In the genomic region with DNA sequence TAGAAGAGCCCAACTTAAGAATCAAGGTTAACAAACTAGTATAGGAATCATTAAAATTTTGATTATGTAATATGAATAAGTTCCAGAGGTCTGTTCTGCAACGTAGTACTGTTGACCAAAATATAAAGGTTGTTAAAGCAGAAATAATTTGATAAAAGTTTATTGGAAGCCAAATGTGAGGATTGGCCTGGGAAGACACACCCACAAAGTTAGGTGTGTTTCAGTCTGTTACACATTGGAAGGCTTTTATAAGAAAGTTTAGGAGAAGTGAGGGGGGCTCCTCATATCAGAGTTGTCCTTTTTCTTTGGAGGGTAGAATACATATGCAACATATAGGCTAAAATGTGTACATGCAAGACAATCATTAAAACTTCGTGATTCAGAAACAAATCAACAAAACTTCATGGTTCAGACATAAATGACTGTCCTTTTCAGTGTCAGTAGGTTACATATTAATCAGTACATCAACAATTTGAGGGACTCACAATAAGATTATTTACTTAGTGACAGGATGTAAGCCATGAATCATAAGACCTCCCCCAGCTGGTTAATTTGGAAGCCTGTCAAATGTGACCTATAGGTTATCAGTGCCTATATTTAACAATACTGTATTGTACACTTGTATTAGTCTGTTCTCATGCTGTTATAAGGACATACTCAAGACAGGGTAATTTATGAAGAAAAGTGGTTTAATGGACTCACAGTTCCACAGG, we compare ENCODE assay signal across 35 cellular contexts.
DNase-seq lines count a peak whose midpoint lies in the region; ATAC-seq, FAIRE-seq and TF ChIP-seq lines count a peak whose summit lies in the region.
"Had no signal": no experiment of that assay in that cellular context is flagged by ENCODE, and none has a peak within 500 bp of the region (broad histone marks: within the 10 kb centered on the region; RNA-seq: fewer than 3 reads in every experiment).

No MANE protein-coding gene starts in this region.

- peak; percentile 46 for ATAC-seq in HG03175 (IDR thresholded peaks at IDR 0.05; ENCODE audit: unreplicated experiment)
- peak; percentile 21 for ATAC-seq in activated T-helper 17 cell treated with anti-CD3 and anti-CD28 coated beads, Interleukin-2, amount 50 U/mL, for 72 hours (replicated peaks)
- ATAC-seq in left colon: peak; percentile 85
- ATAC-seq: activated T-cell treated with anti-CD3 and anti-CD28 coated beads, Interleukin-2, amount 50 U/mL, for 72 hours; esophagus mucosa; gastrocnemius medialis had no signal

- no peaks in the 10 kb centered on the region for H3K36me3 Mint-ChIP-seq in activated T-helper 17 cell treated with anti-CD3 and anti-CD28 coated beads, Interleukin-2, amount 50 U/mL, for 72 hours (ENCODE audit: low read depth)
- H3K36me3 Mint-ChIP-seq in type B pancreatic cell: peaks cover 8% of the 10 kb centered on the region

- intact Hi-C loops in left colon (cut with DNase I, micrococcal nuclease): no loop called here

- H3K27ac Mint-ChIP-seq in activated T-helper 17 cell treated with anti-CD3 and anti-CD28 coated beads, Interleukin-2, amount 50 U/mL, for 72 hours: no peak overlapping the region
- no peak overlapping the region for H3K27ac Mint-ChIP-seq in type B pancreatic cell
- H3K27ac Mint-ChIP-seq: activated T-cell treated with anti-CD3 and anti-CD28 coated beads, Interleukin-2, amount 50 U/mL, for 72 hours; naive B cell had no signal

- no peak for TF ChIP-seq CTCF in type B pancreatic cell (conservative IDR thresholded peaks at IDR 0.05)

- DNase-seq in A172 (ENCODE audit: low spot score) (peak; percentile 27), left colon (no peak), islet precursor cell (no peak), NCI-H226 (no peak), type B pancreatic cell (ENCODE audit: extremely low spot score, unreplicated experiment) (no peak), frontal cortex (ENCODE audit: low spot score in 2 of 2) (no peak)
- DNase-seq: activated naive CD4-positive, alpha-beta T cell treated with Interleukin-2 at 50 U/mL for 16 hours; activated T-cell treated with anti-CD3 and anti-CD28 coated beads, Interleukin-2, amount 50 U/mL, for 72 hours; AML-193; CD4-positive, alpha-beta memory T cell; DMS153; effector memory CD4-positive, alpha-beta T cell; gastrocnemius medialis; GF-D8; hippocampal formation; KBM-7; left ventricle myocardium inferior; MM.1S; naive B cell; NCI-H1417 treated with DMSO at 0.1 percent for 48 hours; NCI-H2107; NCI-H510A treated with DMSO at 0.1 percent for 48 hours; SHP77 treated with DMSO at 0.1 percent for 48 hours; stimulated activated CD4-positive, alpha-beta T cell treated with anti-CD3 and anti-CD28 coated beads, Interleukin-15, amount 100 ng/mL, for 24 hours; stimulated activated naive CD4-positive, alpha-beta T cell treated with Interleukin-2 at 50 U/mL for 16 hours; T-helper 9 cell; testis; WERI-Rb-1 had no signal

- no peaks in the 10 kb centered on the region for H3K27me3 Mint-ChIP-seq in activated T-helper 17 cell treated with anti-CD3 and anti-CD28 coated beads, Interleukin-2, amount 50 U/mL, for 72 hours
- no peaks in the 10 kb centered on the region for H3K27me3 Mint-ChIP-seq in type B pancreatic cell
- H3K27me3 Mint-ChIP-seq: CD4-positive, alpha-beta memory T cell had no signal

- H3K4me1 Mint-ChIP-seq in activated T-helper 17 cell treated with anti-CD3 and anti-CD28 coated beads, Interleukin-2, amount 50 U/mL, for 72 hours: peaks cover 6% of the 10 kb centered on the region
- no peaks in the 10 kb centered on the region for H3K4me1 Mint-ChIP-seq in type B pancreatic cell (ENCODE audit: unreplicated experiment)

- no peak overlapping the region for H3K4me3 Mint-ChIP-seq in activated T-helper 17 cell treated with anti-CD3 and anti-CD28 coated beads, Interleukin-2, amount 50 U/mL, for 72 hours
- H3K4me3 Mint-ChIP-seq in type B pancreatic cell: no peak overlapping the region
- H3K4me3 Mint-ChIP-seq: activated T-cell treated with anti-CD3 and anti-CD28 coated beads, Interleukin-2, amount 50 U/mL, for 72 hours; CD4-positive, alpha-beta memory T cell had no signal

- peaks cover 20% of the 10 kb centered on the region for H3K9me3 Mint-ChIP-seq in activated T-helper 17 cell treated with anti-CD3 and anti-CD28 coated beads, Interleukin-2, amount 50 U/mL, for 72 hours
- peaks cover 9% of the 10 kb centered on the region for H3K9me3 Mint-ChIP-seq in type B pancreatic cell

- no peak for FAIRE-seq in frontal cortex (lab: Jason Lieb, UNC)
- FAIRE-seq: A204.1, GM19239, HTR-8/SVneo, urothelium cell line had no signal

Comparison
In these comparisons a context has a peak if more than half of its experiments do, and no peak if none do; other contexts are left out.
1. ATAC-seq: peak in every context shown above with its lines; median percentile 85 in left colon; 46 in HG03175; 21 in activated T-helper 17 cell treated with anti-CD3 and anti-CD28 coated beads, Interleukin-2, amount 50 U/mL, for 72 hours.